Comparison of ENCODE assay signal across 13 cellular contexts in genomic region chr1:229004227-229004833, GRCh38.
"Had no signal": no experiment of that assay in that cellular context is flagged by ENCODE, and none has a peak within 500 bp of the region (broad histone marks: within the 10 kb centered on the region; RNA-seq: fewer than 3 reads in every experiment).

No MANE protein-coding gene starts in this region.

- H3K9me3 Mint-ChIP-seq: activated T-helper 1 cell treated with anti-CD3 and anti-CD28 coated beads, Interleukin-12 subunit alpha, Interleukin-12 subunit beta, Interleukin-2, Interleukin-4 antibody, amounts not matched to agents 30 ng/mL and 10 ng/mL and 1 ng/mL, durations not matched to agents 14 hours and 24 hours and 36 hours; naive thymus-derived CD4-positive, alpha-beta T cell; stimulated activated memory B cell treated with anti-CD40 and anti-IgM and Interleukin-4, amounts not matched to agents 10 μg/mL and 1 μg/mL and 100 μg/mL, for 72 hours had no signal

- H3K4me3 ChIP-seq: cardiac muscle cell, lower lobe of right lung, right atrium auricular region, smooth muscle cell, upper lobe of right lung had no signal

- H3K4me1 Mint-ChIP-seq: stimulated activated memory B cell treated with anti-CD40 and anti-IgM and Interleukin-4, amounts not matched to agents 10 μg/mL and 1 μg/mL and 100 μg/mL, for 72 hours had no signal

- H3K4me3 Mint-ChIP-seq: activated T-helper 1 cell treated with anti-CD3 and anti-CD28 coated beads, Interleukin-12 subunit alpha, Interleukin-12 subunit beta, Interleukin-2, Interleukin-4 antibody, amounts not matched to agents 30 ng/mL and 10 ng/mL and 1 ng/mL, durations not matched to agents 14 hours and 24 hours and 36 hours; naive thymus-derived CD4-positive, alpha-beta T cell; stimulated activated memory B cell treated with anti-CD40 and anti-IgM and Interleukin-4, amounts not matched to agents 10 μg/mL and 1 μg/mL and 100 μg/mL, for 72 hours had no signal

- H3K27me3 Mint-ChIP-seq: naive thymus-derived CD4-positive, alpha-beta T cell had no signal

- DNase-seq: activated CD4-positive, alpha-beta T cell treated with anti-CD3 and anti-CD28 coated beads for 48 hours; activated naive CD4-positive, alpha-beta T cell; lower lobe of right lung; naive thymus-derived CD4-positive, alpha-beta T cell; SW 1271; upper lobe of right lung had no signal

- H3K4me1 ChIP-seq: lower lobe of right lung, upper lobe of right lung had no signal

- FAIRE-seq: astrocyte had no signal

- H3K27ac Mint-ChIP-seq: activated T-helper 1 cell treated with anti-CD3 and anti-CD28 coated beads, Interleukin-12 subunit alpha, Interleukin-12 subunit beta, Interleukin-2, Interleukin-4 antibody, amounts not matched to agents 30 ng/mL and 10 ng/mL and 1 ng/mL, durations not matched to agents 14 hours and 24 hours and 36 hours; stimulated activated memory B cell treated with anti-CD40 and anti-IgM and Interleukin-4, amounts not matched to agents 10 μg/mL and 1 μg/mL and 100 μg/mL, for 72 hours had no signal

- H3K27me3 ChIP-seq: cardiac muscle cell, neutrophil, right atrium auricular region, upper lobe of right lung had no signal

- H3K36me3 Mint-ChIP-seq: naive thymus-derived CD4-positive, alpha-beta T cell; stimulated activated memory B cell treated with anti-CD40 and anti-IgM and Interleukin-4, amounts not matched to agents 10 μg/mL and 1 μg/mL and 100 μg/mL, for 72 hours had no signal

- H3K36me3 ChIP-seq: cardiac muscle cell, lower lobe of right lung, neutrophil, right atrium auricular region, upper lobe of right lung had no signal

- H3K9me3 ChIP-seq: lower lobe of right lung, neutrophil, right atrium auricular region, upper lobe of right lung had no signal

- H3K27ac ChIP-seq: cardiac muscle cell, lower lobe of right lung, neutrophil, right atrium auricular region, upper lobe of right lung had no signal
